15 cellular contexts compared by ENCODE assay signal in the genomic region with DNA sequence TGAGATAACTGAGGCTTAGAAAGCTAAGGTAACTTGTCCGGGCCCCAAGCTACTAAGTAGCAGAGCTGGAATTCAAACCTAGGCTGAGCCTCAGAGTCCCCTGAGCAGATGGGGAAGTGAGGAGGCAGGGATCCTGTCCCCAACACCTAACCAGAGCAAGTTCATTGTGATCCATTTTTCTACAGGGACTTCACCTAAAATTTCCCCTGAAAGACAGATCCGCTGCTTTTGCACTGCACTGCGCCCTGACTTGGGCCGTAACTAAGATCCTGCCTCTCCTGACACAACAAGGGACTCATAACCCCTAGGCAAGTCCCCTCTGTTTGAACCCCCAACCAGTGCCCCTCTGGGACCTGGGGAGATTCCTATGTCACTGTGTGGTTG.
DNase-seq lines count a peak whose midpoint lies in the region; ATAC-seq lines count a peak whose summit lies in the region.
"Had no signal": no experiment of that assay in that cellular context is flagged by ENCODE, and none has a peak within 500 bp of the region (broad histone marks: within the 10 kb centered on the region; RNA-seq: fewer than 3 reads in every experiment).

No MANE protein-coding gene starts in this region.

- H3K27me3 Mint-ChIP-seq in stimulated activated naive B cell treated with anti-CD40 and anti-IgM and Interleukin-4, amounts not matched to agents 10 μg/mL and 1 μg/mL and 100 μg/mL, for 72 hours, result no peaks in the 10 kb centered on the region
- H3K27me3 Mint-ChIP-seq: activated naive CD8-positive, alpha-beta T cell treated with anti-CD3 and anti-CD28 coated beads, Interleukin-2, amount 50 U/mL, for 24 hours; CD4-positive, alpha-beta T cell had no signal

- H3K36me3 Mint-ChIP-seq in stimulated activated naive B cell treated with anti-CD40 and anti-IgM and Interleukin-4, amounts not matched to agents 10 μg/mL and 1 μg/mL and 100 μg/mL, for 72 hours, result no peaks in the 10 kb centered on the region

- H3K4me3 Mint-ChIP-seq in stimulated activated naive B cell treated with anti-CD40 and anti-IgM and Interleukin-4, amounts not matched to agents 10 μg/mL and 1 μg/mL and 100 μg/mL, for 72 hours, result peak overlapping the region in 1 of 2 donors; percentile 5
- H3K4me3 Mint-ChIP-seq: activated naive CD8-positive, alpha-beta T cell treated with anti-CD3 and anti-CD28 coated beads, Interleukin-2, amount 50 U/mL, for 24 hours; CD4-positive, alpha-beta T cell; neural crest cell had no signal

- H3K9me3 Mint-ChIP-seq in stimulated activated naive B cell treated with anti-CD40 and anti-IgM and Interleukin-4, amounts not matched to agents 10 μg/mL and 1 μg/mL and 100 μg/mL, for 72 hours, result no peaks in the 10 kb centered on the region
- H3K9me3 Mint-ChIP-seq: activated naive CD8-positive, alpha-beta T cell treated with anti-CD3 and anti-CD28 coated beads, Interleukin-2, amount 50 U/mL, for 24 hours; CD4-positive, alpha-beta T cell had no signal

- no peak for DNase-seq in stimulated activated naive B cell treated with anti-CD40 and anti-IgM and Interleukin-4, amounts not matched to agents 10 μg/mL and 1 μg/mL and 100 μg/mL, for 72 hours
- no peak for DNase-seq in SW480 (ENCODE audit: low spot score)
- DNase-seq in Kasumi-1 (lab: John Stamatoyannopoulos, UW), result no peak
- DNase-seq in MV-4-11 (lab: John Stamatoyannopoulos, UW), result no peak
- DNase-seq: activated CD8-positive, alpha-beta memory T cell treated with anti-CD3 and anti-CD28 coated beads, Interleukin-2, amount 50 U/mL, for 4 hours; activated naive CD8-positive, alpha-beta T cell treated with anti-CD3 and anti-CD28 coated beads, Interleukin-2, amount 50 U/mL, for 24 hours; CD4-positive, alpha-beta T cell; heart right ventricle; left colon; NCI-H1694 treated with DMSO at 0.1 percent for 48 hours; testis had no signal

- peak overlapping the region; percentile 73 for H3K27ac Mint-ChIP-seq in stimulated activated naive B cell treated with anti-CD40 and anti-IgM and Interleukin-4, amounts not matched to agents 10 μg/mL and 1 μg/mL and 100 μg/mL, for 72 hours
- H3K27ac Mint-ChIP-seq: CD4-positive, alpha-beta T cell had no signal

- H3K4me1 Mint-ChIP-seq in stimulated activated naive B cell treated with anti-CD40 and anti-IgM and Interleukin-4, amounts not matched to agents 10 μg/mL and 1 μg/mL and 100 μg/mL, for 72 hours, result peaks cover 19 to 36% of the 10 kb centered on the region in 2 donors

- peak; percentile 24 for ATAC-seq in GM18909 (IDR thresholded peaks at IDR 0.05; ENCODE audit: poor library complexity, unreplicated experiment)
- peak; percentile 49 for ATAC-seq in GM21717 (IDR thresholded peaks at IDR 0.05; ENCODE audit: unreplicated experiment)
- peak; percentile 21 for ATAC-seq in HG03135 (IDR thresholded peaks at IDR 0.05; ENCODE audit: unreplicated experiment)
- ATAC-seq in stimulated activated naive B cell treated with anti-CD40 and anti-IgM and Interleukin-4, amounts not matched to agents 10 μg/mL and 1 μg/mL and 100 μg/mL, for 72 hours (replicated peaks), result peak; percentile 62 to 68
- ATAC-seq: left colon had no signal
